In the genomic region with DNA sequence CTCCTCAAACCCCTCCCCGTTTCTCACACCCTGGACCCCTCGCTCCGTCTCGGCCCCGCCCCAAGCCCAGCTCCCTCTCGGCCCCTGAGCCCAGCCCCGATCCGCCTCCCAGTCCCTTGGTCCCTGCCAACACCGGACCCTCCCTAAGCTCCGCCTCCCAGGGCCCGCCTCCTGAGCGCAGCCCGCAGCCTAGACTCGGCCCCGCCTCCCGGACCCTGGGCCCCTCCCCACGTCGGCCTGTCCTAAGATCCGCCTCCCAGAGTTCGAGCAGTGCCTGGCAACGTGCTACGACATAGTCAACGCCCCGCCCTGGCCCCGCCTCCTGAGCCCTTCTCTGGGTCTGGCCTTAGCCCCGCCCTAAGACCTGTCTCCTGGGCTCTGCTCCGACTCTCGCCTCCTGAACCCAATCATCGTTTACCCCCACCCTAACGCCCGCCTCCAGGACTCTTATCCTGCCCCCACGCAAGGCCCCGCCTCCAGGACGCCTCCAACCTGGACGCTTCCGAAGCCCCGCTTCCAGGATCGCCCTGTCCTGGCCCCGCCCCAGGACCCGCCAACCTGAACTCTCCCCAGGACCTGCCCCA, we compare ENCODE assay signal across 8 cellular contexts.
DNase-seq lines count a peak whose midpoint lies in the region; ATAC-seq lines count a peak whose summit lies in the region.

No MANE protein-coding gene starts in this region.

- peak; percentile 99 for DNase-seq in Ammon's horn (ENCODE audit: low spot score)
- peak; percentile 89 to 96 for DNase-seq in NCI-H524 (lab: John Stamatoyannopoulos, UW)
- peak; percentile 99 for DNase-seq in activated CD4-positive, alpha-beta T cell treated with anti-CD3 and anti-CD28 coated beads for 4 hours
- peak; percentile 99 for DNase-seq in kidney tubule cell (ENCODE audit: low spot score)
- peak; percentile 97 to 98 for DNase-seq in stimulated activated CD4-positive, alpha-beta T cell treated with anti-CD3 and anti-CD28 coated beads, Interleukin-1b, Interleukin-23, amount 100 ng/mL, for 1 hour (ENCODE audit: low read depth in 2 of 2)

- H3K27ac ChIP-seq in cingulate gyrus (ENCODE audit: low read depth, low read length), result peak overlapping the region; percentile 65

- peak; percentile 91 for ATAC-seq in GM19324 (IDR thresholded peaks at IDR 0.05; ENCODE audit: low FRiP score, unreplicated experiment)
- peak; percentile 81 for ATAC-seq in HG03457 (IDR thresholded peaks at IDR 0.05; ENCODE audit: unreplicated experiment)

Comparison
In these comparisons a context has a peak if more than half of its experiments do, and no peak if none do; other contexts are left out.
1. Peak in every context shown above with its lines: DNase-seq, ATAC-seq and H3K27ac ChIP-seq.